ENCODE assay signal across 12 cellular contexts in genomic region chr9:107547772-107548297, GRCh38. TPM values are rescaled to one million over a fixed set of nuclear protein-coding genes. Genes with fewer than 3 reads are reported as not detected.
DNase-seq lines count a peak whose midpoint lies in the region; ATAC-seq, FAIRE-seq and TF ChIP-seq lines count a peak whose summit lies in the region.
"Had no signal": no experiment of that assay in that cellular context is flagged by ENCODE, and none has a peak within 500 bp of the region (broad histone marks: within the 10 kb centered on the region; RNA-seq: fewer than 3 reads in every experiment).

No MANE protein-coding gene starts in this region.

- in situ Hi-C loops in GM23248 (cut with MboI): no loop called here
- in situ Hi-C loops in GM12878 (cut with MboI): no loop called here

- H3K9me2 ChIP-seq in GM23248 (ENCODE audit: insufficient read depth): no peaks in the 10 kb centered on the region

- H3K27ac Mint-ChIP-seq in stimulated activated naive CD8-positive, alpha-beta T cell treated with anti-CD3 and anti-CD28 coated beads, Interleukin-15, amount 100 ng/mL, for 72 hours: peak overlapping the region; percentile 74 to 93

- H3K4me1 ChIP-seq in GM23248 (ENCODE audit: insufficient read depth) (peaks cover 19% of the 10 kb centered on the region), GM12878 (ENCODE audit: control insufficient read depth, insufficient read depth, low read length) (no peaks in the 10 kb centered on the region; the same call in 1 of the 2 replicates), left ventricle myocardium inferior (peaks cover 19% of the 10 kb centered on the region)

- H3K27me3 Mint-ChIP-seq in stimulated activated naive CD8-positive, alpha-beta T cell treated with anti-CD3 and anti-CD28 coated beads, Interleukin-15, amount 100 ng/mL, for 72 hours: peaks cover 12% of the 10 kb centered on the region

- TF ChIP-seq POLR2A in GM12878 (IDR thresholded peaks at IDR 0.05; ENCODE audit: low read depth, low read length): no peak

- H3K9ac ChIP-seq in GM23248: peak overlapping the region; percentile 59; the same call in 1 of the 2 replicates
- no peak overlapping the region for H3K9ac ChIP-seq in GM12878 (ENCODE audit: control insufficient read depth, insufficient read depth, low read length)

- H3K4me3 ChIP-seq in GM23248 (no peak overlapping the region; the same call in 1 of the 2 replicates), GM12878 (no peak overlapping the region), left ventricle myocardium inferior (peak overlapping the region; percentile 45)

- no peak for ATAC-seq in GM12878
- peak; percentile 9 for ATAC-seq in stimulated activated naive CD8-positive, alpha-beta T cell treated with anti-CD3 and anti-CD28 coated beads, Interleukin-15, amount 100 ng/mL, for 72 hours

- RAD21 ChIA-PET in GM12878 (lab: Charles Lee; ENCODE audit: unreplicated experiment): interaction anchor here (0.6 kb wide), 1 partner anchor 17 kb away, joined by 3 read pairs; no protein-coding TSS in a partner anchor

- POLR2A ChIA-PET in GM12878 (lab: Charles Lee): no interaction called here

- peak overlapping the region; percentile 85 for H2AFZ ChIP-seq in GM23248
- H2AFZ ChIP-seq in GM12878 (ENCODE audit: control insufficient read depth, low read depth, low read length): peak overlapping the region; percentile 46

- TF ChIP-seq RAD21 in GM12878 (IDR thresholded peaks at IDR 0.05; ENCODE audit: insufficient read depth, low read depth, low read length): no peak

- peaks cover 9% of the 10 kb centered on the region for H3K4me1 Mint-ChIP-seq in stimulated activated naive CD8-positive, alpha-beta T cell treated with anti-CD3 and anti-CD28 coated beads, Interleukin-15, amount 100 ng/mL, for 72 hours

- H3K4me3 Mint-ChIP-seq in stimulated activated naive CD8-positive, alpha-beta T cell treated with anti-CD3 and anti-CD28 coated beads, Interleukin-15, amount 100 ng/mL, for 72 hours: no peak overlapping the region
- H3K4me3 Mint-ChIP-seq: H9 had no signal

- intact Hi-C loops in GM12878 (cut with micrococcal nuclease; ENCODE audit: unreplicated experiment): no loop called here
- intact Hi-C loops in left ventricle myocardium inferior (cut with micrococcal nuclease): no loop called here
- intact Hi-C loops in head of caudate nucleus (cut with DNase I): no loop called here

- H3K79me2 ChIP-seq in GM23248 (ENCODE audit: insufficient read depth) (no peaks in the 10 kb centered on the region), GM12878 (ENCODE audit: control insufficient read depth, insufficient read depth, low read length) (no peaks in the 10 kb centered on the region)

- BruUV-seq in GM12878 (replicated peaks; lab: Mats Ljungman, UMichigan): no TSS peak

- FAIRE-seq in GM12878 (lab: Jason Lieb, UNC): no peak

- DNase-seq in GM23248 (peak; percentile 14), GM12878 (ENCODE audit: low read depth, low spot score) (no peak), left ventricle myocardium inferior (no peak), SKM-1 (lab: John Stamatoyannopoulos, UW; ENCODE audit: unreplicated experiment) (no peak), NCI-H774 (lab: John Stamatoyannopoulos, UW) (no peak), head of caudate nucleus (no peak)
- no peak for DNase-seq in stimulated activated naive CD8-positive, alpha-beta T cell treated with anti-CD3 and anti-CD28 coated beads, Interleukin-15, amount 100 ng/mL, for 72 hours
- DNase-seq: activated naive CD4-positive, alpha-beta T cell; DMS 273 treated with DMSO at 0.1 percent for 48 hours; H9; NCI-H146; stimulated activated naive CD4-positive, alpha-beta T cell treated with Interleukin-2 at 50 U/mL for 16 hours had no signal

- H3K27me3 ChIP-seq in GM23248 (replicated peaks; ENCODE audit: insufficient read depth) (no peaks in the 10 kb centered on the region), GM12878 (replicated peaks in 1 of 2; ENCODE audit: control insufficient read depth in 2 of 2, insufficient read depth in 2 of 2, low read length in 1 of 2) (no peaks in the 10 kb centered on the region), left ventricle myocardium inferior (ENCODE audit: low read depth) (no peaks in the 10 kb centered on the region)

- H3K36me3 ChIP-seq in GM23248 (ENCODE audit: low read depth) (no peaks in the 10 kb centered on the region), GM12878 (ENCODE audit: control insufficient read depth in 2 of 2, insufficient read depth in 2 of 2, low read length in 1 of 2) (no peaks in the 10 kb centered on the region), left ventricle myocardium inferior (no peaks in the 10 kb centered on the region)

- CTCF ChIA-PET in GM12878 (lab: Yijun Ruan, JAX): no interaction called here

- H4K20me1 ChIP-seq in GM23248 (ENCODE audit: insufficient read depth) (no peaks in the 10 kb centered on the region), GM12878 (ENCODE audit: control insufficient read depth, insufficient read depth) (no peaks in the 10 kb centered on the region)

- no peak for TF ChIP-seq EP300 in GM12878 (IDR thresholded peaks at IDR 0.05; ENCODE audit: borderline replicate concordance in 1 of 2, control insufficient read depth in 1 of 2, low read depth in 2 of 2, low read length in 2 of 2)

- TF ChIP-seq CTCF in GM12878 (IDR thresholded peaks at IDR 0.05 in 2 of 3, conservative IDR thresholded peaks at IDR 0.05 in 1 of 3; ENCODE audit: control insufficient read depth in 2 of 3, extremely low read depth in 1 of 3, insufficient read depth in 1 of 3, low read depth in 3 of 3, low read length in 3 of 3) (no peak), left ventricle myocardium inferior (IDR thresholded peaks at IDR 0.05; ENCODE audit: borderline replicate concordance) (no peak)

- H3K27ac ChIP-seq in GM23248: peak overlapping the region; percentile 84
- H3K27ac ChIP-seq in GM12878 (ENCODE audit: control insufficient read depth, insufficient read depth): no peak overlapping the region
- peak overlapping the region; percentile 81 for H3K27ac ChIP-seq in left ventricle myocardium inferior (replicated peaks)

- WGBS in GM23248 (ENCODE audit: low coverage in 1 of 2, low lambda C conversion rate in 2 of 2, missing lambda C conversion rate in 2 of 2), 2 experiments: 10 to 27% methylated on average over 3 of the region's 3 CpGs
- WGBS in GM12878 (ENCODE audit: insufficient coverage, insufficient replicate concordance, low lambda C conversion rate, missing lambda C conversion rate): 18% methylated on average over 3 of the region's 3 CpGs

- no peaks in the 10 kb centered on the region for H3K9me3 Mint-ChIP-seq in stimulated activated naive CD8-positive, alpha-beta T cell treated with anti-CD3 and anti-CD28 coated beads, Interleukin-15, amount 100 ng/mL, for 72 hours

- peaks cover 11% of the 10 kb centered on the region; the same call in 1 of the 2 replicates for H3F3A ChIP-seq in GM23248 (ENCODE audit: insufficient read depth)

- SMC1A ChIA-PET in GM12878 (lab: Charles Lee; ENCODE audit: uncharacterized antibody, unreplicated experiment): interaction anchor here (0.5 to 0.6 kb wide), 2 partner anchors 16 to 168 kb away, joined by 3 read pairs; no protein-coding TSS in a partner anchor

- H3K4me2 ChIP-seq in GM23248 (ENCODE audit: unreplicated experiment) (peak overlapping the region; percentile 96), GM12878 (ENCODE audit: control insufficient read depth, insufficient read depth) (no peak overlapping the region; the same call in 1 of the 2 replicates)

- H3K9me3 ChIP-seq in GM23248 (ENCODE audit: low read depth): no peaks in the 10 kb centered on the region
- H3K9me3 ChIP-seq in GM12878 (replicated peaks; ENCODE audit: control insufficient read depth, insufficient read depth, low read length): no peaks in the 10 kb centered on the region
- H3K9me3 ChIP-seq in left ventricle myocardium inferior (replicated peaks): no peaks in the 10 kb centered on the region

TF ChIP-seq in GM12878, 131 proteins besides CTCF, POLR2A, EP300 and RAD21 (continues in another document):
- TF ChIP-seq BCL3 (IDR thresholded peaks at IDR 0.05; ENCODE audit: borderline replicate concordance, insufficient read depth, low read depth, low read length, poor library complexity, severe bottlenecking): no peak

RNA-seq across cellular contexts. Expression of gene KLF4, which starts 58.3 kb away (rescaled TPM):
- 28.7 and 38.6 TPM in 2 replicates for total RNA-seq in GM23248 (2014; rRNA removed; shearing (Covaris generic))
- polyA plus RNA-seq in GM23248 (2016; fragmentation: Nextera tagmentation; extraction: Ambion mirVana): 14.6 and 17.0 TPM in 2 replicates
- total RNA-seq in GM12878 (2013; cell fraction: nucleolus; rRNA removed): 0.19 TPM in 1 of 2 replicates, not detected in the other
- total RNA-seq in GM12878 (2014; rRNA removed): 0.40 TPM in 1 of 2 replicates, not detected in the other
- 0.09 and 0.14 TPM in 2 replicates for total RNA-seq in GM12878 (2014; rRNA removed; fragmentation: Illumina TruSeq; extraction: Trizol)
- total RNA-seq in GM12878 (2021): 0.26 and 0.37 TPM in 2 replicates
- 0.10 TPM for polyA plus RNA-seq in GM12878 (2011; ENCODE audit: low read depth)
- polyA plus RNA-seq in GM12878 (2011; rRNA removed): 0.10 and 0.23 TPM in 2 replicates
- 0.03 and 0.07 TPM in 2 replicates for polyA plus RNA-seq in GM12878 (2011; cell fraction: cytosol; rRNA removed)
- 0.19 and 0.25 TPM in 2 replicates for polyA plus RNA-seq in GM12878 (2011; cell fraction: nucleus; rRNA removed)
- polyA plus RNA-seq in GM12878 (2012): 0.05 and 0.28 TPM in 2 replicates
- 0.03 and 0.17 TPM in 2 replicates for polyA plus RNA-seq in GM12878 (2014; fragmentation: Illumina TruSeq; extraction: Trizol)
- polyA plus RNA-seq in GM12878 (2014; fragmentation: Nextera tagmentation; extraction: Ambion mirVana): under 1 TPM in 1 of 2 experiments, not detected in 1; 0.05 TPM
- polyA plus RNA-seq in GM12878 (2014; rRNA removed): 0.13 and 0.20 TPM in 2 replicates
- polyA plus RNA-seq in GM12878 (2016; fragmentation: Nextera tagmentation; extraction: Ambion mirVana): under 1 TPM; 0.08 to 0.19 TPM
- not detected in 2 replicates for polyA minus RNA-seq in GM12878 (2011; rRNA and poly(A)+ RNA removed)
- 0.80 TPM in 1 of 2 replicates, not detected in the other for polyA minus RNA-seq in GM12878 (2011; cell fraction: cytosol; rRNA and poly(A)+ RNA removed)
- polyA minus RNA-seq in GM12878 (2011; cell fraction: nucleus; rRNA and poly(A)+ RNA removed): 0.12 and 0.48 TPM in 2 replicates
- total RNA-seq in left ventricle myocardium inferior: 28.0 TPM

Comparison
In these comparisons a context has a peak if more than half of its experiments do, and no peak if none do; other contexts are left out.
1. RNA of gene KLF4, which starts 58.3 kb away (total RNA-seq): 28.7 to 38.6 TPM in GM23248 and 28.0 TPM in left ventricle myocardium inferior (single experiment); 0.09 to 0.40 TPM in GM12878; every median in the first group is over 10 times any median in the second.